In the genomic region with DNA sequence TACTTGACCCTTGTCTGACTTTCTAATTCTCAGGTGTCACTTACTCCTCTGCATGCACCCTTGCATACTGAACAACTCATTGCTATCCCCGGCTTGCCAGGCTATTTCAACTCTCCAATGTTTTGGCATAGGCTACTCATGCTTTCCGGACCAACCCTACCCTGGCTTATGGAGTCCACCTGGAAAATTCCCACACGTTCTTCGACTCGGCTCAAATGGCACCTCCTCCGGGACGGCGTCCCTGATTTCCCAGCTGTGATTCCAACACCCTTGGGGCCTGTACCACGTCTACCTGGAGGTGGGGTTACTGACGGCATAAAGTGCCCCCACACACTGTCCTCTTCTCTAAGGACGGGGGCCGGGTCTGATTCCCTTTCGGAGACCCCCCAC, we compare ENCODE assay signal across 8 cellular contexts. TPM values are rescaled to one million over a fixed set of nuclear protein-coding genes. Genes with fewer than 3 reads are reported as not detected.
DNase-seq lines count a peak whose midpoint lies in the region; ATAC-seq and TF ChIP-seq lines count a peak whose summit lies in the region.

No MANE protein-coding gene starts in this region.

- H3K4me3 Mint-ChIP-seq in mesothelial cell of epicardium = peak overlapping the region; percentile 86

- H3K4me3 ChIP-seq in AG04449 (ENCODE audit: low read depth, low read length) = peak overlapping the region; percentile 87

- peaks cover 14% of the 10 kb centered on the region for H3K36me3 Mint-ChIP-seq in mesothelial cell of epicardium

- POLR2A ChIA-PET in AG04449 (lab: Yijun Ruan, JAX) = interaction anchor here (1.8 kb wide), 1 partner anchor 113 kb away, joined by 10 read pairs; no protein-coding TSS in a partner anchor

- CTCF ChIA-PET in AG04449 (lab: Yijun Ruan, JAX) = interaction anchor here (0.7 to 1.9 kb wide), 3 partner anchors 43 to 161 kb away, joined by 4 to 9 read pairs (median 5); no protein-coding TSS in a partner anchor

- peaks cover 23% of the 10 kb centered on the region for H3K4me1 Mint-ChIP-seq in mesothelial cell of epicardium

- H3K27ac Mint-ChIP-seq in mesothelial cell of epicardium = peak overlapping the region; percentile 55

- H3K27me3 Mint-ChIP-seq in mesothelial cell of epicardium (ENCODE audit: low read depth) = no peaks in the 10 kb centered on the region

- TF ChIP-seq CTCF in AG04449 (IDR thresholded peaks at IDR 0.05; ENCODE audit: insufficient read depth, low read length, missing control alignments) = no peak
- TF ChIP-seq CTCF in mesothelial cell of epicardium (IDR thresholded peaks at IDR 0.05; ENCODE audit: unreplicated experiment) = no peak

- ATAC-seq in GM18909 (IDR thresholded peaks at IDR 0.05; ENCODE audit: poor library complexity, unreplicated experiment) = peak; percentile 13
- no peak for ATAC-seq in GM18870 (IDR thresholded peaks at IDR 0.05; ENCODE audit: unreplicated experiment)
- no peak for ATAC-seq in GM18517 (IDR thresholded peaks at IDR 0.05; ENCODE audit: unreplicated experiment)

- no peaks in the 10 kb centered on the region for H3K9me3 Mint-ChIP-seq in mesothelial cell of epicardium

- DNase-seq in AG04449 (ENCODE audit: low read depth, low spot score) (no peak), NCI-H774 (lab: John Stamatoyannopoulos, UW) (peak; percentile 8), dermis blood vessel endothelial cell (peak; percentile 36), mesothelial cell of epicardium (ENCODE audit: low spot score in 2 of 2, unreplicated experiment in 2 of 2) (no peak), LoVo (ENCODE audit: low spot score) (no peak)

RNA-seq across cellular contexts. Expression of a gene that starts 0.5 kb away (rescaled TPM):
- 10.7 and 13.1 TPM in 2 replicates for total RNA-seq in dermis blood vessel endothelial cell
- total RNA-seq in mesothelial cell of epicardium = 21.9 to 24.9 TPM (median 24.5 TPM) in 3 replicates

RNA-seq across cellular contexts. Expression of a gene that starts 0.6 kb away (rescaled TPM):
- total RNA-seq in dermis blood vessel endothelial cell (21.3 and 57.4 TPM in 2 replicates), mesothelial cell of epicardium (91.2 to 98.0 TPM (median 94.2 TPM) in 3 replicates)

Comparison
In these comparisons a context has a peak if more than half of its experiments do, and no peak if none do; other contexts are left out.
1. DNase-seq: peak in NCI-H774 (single experiment) and dermis blood vessel endothelial cell (single experiment); none in AG04449 (single experiment), mesothelial cell of epicardium (0 of 2) and LoVo (single experiment).